8 cellular contexts compared by ENCODE assay signal in genomic region chrX:54306379-54306778, GRCh38. TPM values are rescaled to one million over a fixed set of nuclear protein-coding genes. Genes with fewer than 3 reads are reported as not detected.
"Had no signal": no experiment of that assay in that cellular context is flagged by ENCODE, and none has a peak within 500 bp of the region (broad histone marks: within the 10 kb centered on the region; RNA-seq: fewer than 3 reads in every experiment).

No MANE protein-coding gene starts in this region.

- H3K27ac ChIP-seq: HL-60 had no signal

- H3K27me3 Mint-ChIP-seq: IgD-negative memory B cell had no signal

- H3K36me3 Mint-ChIP-seq: IgD-negative memory B cell had no signal

- ATAC-seq: K562 had no signal

- H3K4me3 ChIP-seq: K562 had no signal

- DNase-seq: IMR-90, KBM-7, KG1 had no signal

- H3K4me3 Mint-ChIP-seq: IgD-negative memory B cell had no signal

- FAIRE-seq: HTR-8/SVneo, K562 had no signal

- H3K4me1 Mint-ChIP-seq: IgD-negative memory B cell had no signal

RNA-seq across cellular contexts. Expression of gene WNK3, which starts 51.5 kb away (rescaled TPM):
- total RNA-seq: HT-29 had no signal
